ENCODE assay signal across 12 cellular contexts in genomic region chr1:17201201-17202021, GRCh38. TPM values are rescaled to one million over a fixed set of nuclear protein-coding genes. Genes with fewer than 3 reads are reported as not detected.
DNase-seq lines count a peak whose midpoint lies in the region; ATAC-seq and TF ChIP-seq lines count a peak whose summit lies in the region.
"Had no signal": no experiment of that assay in that cellular context is flagged by ENCODE, and none has a peak within 500 bp of the region (broad histone marks: within the 10 kb centered on the region; RNA-seq: fewer than 3 reads in every experiment).

No MANE protein-coding gene starts in this region.

- peak overlapping the region in 1 of 7 donors; percentile 21 for H3K27ac Mint-ChIP-seq in CD14-positive monocyte

- H3K4ac ChIP-seq in neuronal stem cell (ENCODE audit: low read length), result no peak overlapping the region

- no peak overlapping the region for H4K8ac ChIP-seq in neuronal stem cell (ENCODE audit: low read depth, low read length)

- H3K36me3 Mint-ChIP-seq in CD14-positive monocyte, result peaks cover 0 to 4% of the 10 kb centered on the region in 2 donors

- TF ChIP-seq CTCF in DND-41 (IDR thresholded peaks at IDR 0.05; ENCODE audit: borderline replicate concordance, extremely low read depth, low read length, poor library complexity, severe bottlenecking), result no peak
- TF ChIP-seq CTCF in RWPE2 (IDR thresholded peaks at IDR 0.05; ENCODE audit: poor library complexity, severe bottlenecking), result no peak
- TF ChIP-seq CTCF in astrocyte of the spinal cord (IDR thresholded peaks at IDR 0.05; ENCODE audit: low read depth, low read length), result no peak
- no peak for TF ChIP-seq CTCF in CD14-positive monocyte (IDR thresholded peaks at IDR 0.05)

- H3K9me3 Mint-ChIP-seq in CD14-positive monocyte, result peaks cover 0 to 2% (median 0%) of the 10 kb centered on the region in 7 donors

- H2AFZ ChIP-seq in DND-41 (ENCODE audit: low read depth, low read length) (no peak overlapping the region), neuronal stem cell (ENCODE audit: low read length) (peak overlapping the region; percentile 32)

- 0 out of 2 replicates have a peak, but pooled peaks cover 4% of the 10 kb centered on the region for H4K20me1 ChIP-seq in DND-41 (ENCODE audit: insufficient read depth, low read length)

- no peak overlapping the region for H3K9ac ChIP-seq in DND-41 (ENCODE audit: low read depth, low read length)
- H3K9ac ChIP-seq in neuronal stem cell (ENCODE audit: low read depth, low read length, poor library complexity), result no peak overlapping the region

- ATAC-seq in DND-41 (ENCODE audit: insufficient read depth, low read depth) (peak; percentile 69), RWPE2 (ENCODE audit: low read depth) (no peak), GM21576 (IDR thresholded peaks at IDR 0.05; ENCODE audit: unreplicated experiment) (no peak), HG02938 (IDR thresholded peaks at IDR 0.05; ENCODE audit: unreplicated experiment) (no peak), GM21447 (IDR thresholded peaks at IDR 0.05; ENCODE audit: unreplicated experiment) (no peak)

- no peak overlapping the region for H3K4me3 ChIP-seq in DND-41 (ENCODE audit: low read depth in 1 of 2, low read length in 2 of 2)
- H3K4me3 ChIP-seq in RWPE2 (ENCODE audit: severe bottlenecking), result no peak overlapping the region
- no peak overlapping the region for H3K4me3 ChIP-seq in astrocyte of the spinal cord (ENCODE audit: low read depth, low read length)
- no peak overlapping the region for H3K4me3 ChIP-seq in neuronal stem cell (ENCODE audit: low read length in 2 of 2)

- H3K36me3 ChIP-seq in DND-41 (ENCODE audit: insufficient read depth, low read length) (no peaks in the 10 kb centered on the region), RWPE2 (ENCODE audit: low read depth) (no peaks in the 10 kb centered on the region), neuronal stem cell (replicated peaks in 1 of 2; ENCODE audit: control insufficient read depth in 2 of 2, insufficient read depth in 2 of 2, low read length in 2 of 2) (no peaks in the 10 kb centered on the region)

- H3K4me2 ChIP-seq in DND-41 (ENCODE audit: insufficient read depth, low read length) (no peak overlapping the region), neuronal stem cell (ENCODE audit: insufficient read depth, low read length, poor library complexity, severe bottlenecking) (no peak overlapping the region)

- H3K27me3 Mint-ChIP-seq in CD14-positive monocyte (ENCODE audit: low read depth in 3 of 3), result peaks cover 1 to 11% (median 10%) of the 10 kb centered on the region in 3 donors

- H4K91ac ChIP-seq in neuronal stem cell (ENCODE audit: low read depth, low read length, poor library complexity), result no peak overlapping the region

- no peak overlapping the region for H2BK5ac ChIP-seq in neuronal stem cell (ENCODE audit: low read length)

- intact Hi-C loops in CD14-positive monocyte (cut with micrococcal nuclease), result no loop called here

- H2AK5ac ChIP-seq in neuronal stem cell (ENCODE audit: low read depth, low read length), result no peak overlapping the region

- no peak overlapping the region for H3K14ac ChIP-seq in neuronal stem cell (ENCODE audit: low read length)

- DNase-seq in DND-41, result peak; percentile 22
- peak; percentile 24 for DNase-seq in RWPE2 (ENCODE audit: low spot score)
- DNase-seq in astrocyte of the spinal cord (ENCODE audit: low read depth, low spot score), result peak; percentile 46
- no peak for DNase-seq in neuronal stem cell (ENCODE audit: low spot score)
- no peak for DNase-seq in CD14-positive monocyte (ENCODE audit: low spot score)
- DNase-seq: DMS 273 treated with DMSO at 0.1 percent for 48 hours; effector CD8-positive, alpha-beta T cell; NCI-H748 treated with DMSO at 0.1 percent for 48 hours; small intestine had no signal

- H3K4me1 ChIP-seq in DND-41 (ENCODE audit: insufficient read depth, low read length) (0 out of 2 replicates have a peak, but pooled peaks cover 6% of the 10 kb centered on the region), RWPE2 (ENCODE audit: insufficient read depth, poor library complexity, severe bottlenecking) (peaks cover 6% of the 10 kb centered on the region), neuronal stem cell (ENCODE audit: control insufficient read depth in 2 of 2, insufficient read depth in 1 of 2, low read depth in 1 of 2, low read length in 2 of 2) (peaks cover 11 to 12% of the 10 kb centered on the region in 2 donors)

- WGBS in neuronal stem cell (ENCODE audit: extremely low coverage in 2 of 2, insufficient read length in 2 of 2, insufficient replicate concordance in 1 of 2), 2 donors, result no CpG with 5 or more reads among the region's 9 CpGs

- H2BK15ac ChIP-seq in neuronal stem cell (ENCODE audit: low read length), result no peak overlapping the region

- H2BK12ac ChIP-seq in neuronal stem cell (ENCODE audit: low read length), result no peak overlapping the region

- no peaks in the 10 kb centered on the region for H3K79me1 ChIP-seq in neuronal stem cell (ENCODE audit: low read depth, low read length)

- H3K23ac ChIP-seq in neuronal stem cell (ENCODE audit: low read depth, low read length, poor library complexity), result no peak overlapping the region

- H3K27me3 ChIP-seq in DND-41 (ENCODE audit: insufficient read depth, low read length, poor library complexity) (peaks cover 19% of the 10 kb centered on the region), RWPE2 (ENCODE audit: insufficient read depth, poor library complexity, severe bottlenecking) (no peaks in the 10 kb centered on the region), neuronal stem cell (ENCODE audit: control insufficient read depth in 3 of 3, insufficient read depth in 3 of 3, low read depth in 1 of 3, low read length in 3 of 3) (no peaks in the 10 kb centered on the region)

- peaks cover 9% of the 10 kb centered on the region for H3K4me1 Mint-ChIP-seq in CD14-positive monocyte

- H2BK120ac ChIP-seq in neuronal stem cell (ENCODE audit: low read depth, low read length), result no peak overlapping the region

- no peak overlapping the region for H3K4me3 Mint-ChIP-seq in CD14-positive monocyte

- no peaks in the 10 kb centered on the region for H3K79me2 ChIP-seq in DND-41 (ENCODE audit: insufficient read depth, low read length)

- H3K27ac ChIP-seq in DND-41 (ENCODE audit: low read length) (no peak overlapping the region), RWPE2 (ENCODE audit: poor library complexity, severe bottlenecking) (peak overlapping the region; percentile 12), neuronal stem cell (replicated peaks; ENCODE audit: low read length) (no peak overlapping the region)

- in situ Hi-C loops in astrocyte of the spinal cord (cut with HindIII; ENCODE audit: low sequenced_read_pairs), result no loop called here

- peak overlapping the region; percentile 68 for H3K18ac ChIP-seq in neuronal stem cell (ENCODE audit: low read length)

- H3K9me3 ChIP-seq in DND-41 (ENCODE audit: insufficient read depth, low read length, severe bottlenecking) (no peaks in the 10 kb centered on the region), RWPE2 (ENCODE audit: severe bottlenecking) (no peaks in the 10 kb centered on the region), neuronal stem cell (replicated peaks in 1 of 2; ENCODE audit: control insufficient read depth in 2 of 2, insufficient read depth in 1 of 2, low read depth in 1 of 2, low read length in 2 of 2) (no peaks in the 10 kb centered on the region)

RNA-seq across cellular contexts. Expression of gene PADI1, which starts 3.5 kb away (rescaled TPM):
- 0.18 TPM for polyA plus RNA-seq in neuronal stem cell (2013, experiment 1 of 2)
- 0.11 TPM for polyA plus RNA-seq in neuronal stem cell (2013, experiment 2 of 2)
- not detected for polyA plus RNA-seq in CD14-positive monocyte

RNA-seq across cellular contexts. Expression of gene PADI3, which starts 47.5 kb away (rescaled TPM):
- polyA plus RNA-seq in neuronal stem cell (2013, experiment 1 of 2), result 0.38 TPM
- 0.36 TPM for polyA plus RNA-seq in neuronal stem cell (2013, experiment 2 of 2)
- not detected for polyA plus RNA-seq in CD14-positive monocyte

Comparison
In these comparisons a context has a peak if more than half of its experiments do, and no peak if none do; other contexts are left out.
1. DNase-seq: peak in DND-41 (single experiment), RWPE2 (single experiment) and astrocyte of the spinal cord (single experiment); none in neuronal stem cell (single experiment) and CD14-positive monocyte (single experiment).